In the genomic region with DNA sequence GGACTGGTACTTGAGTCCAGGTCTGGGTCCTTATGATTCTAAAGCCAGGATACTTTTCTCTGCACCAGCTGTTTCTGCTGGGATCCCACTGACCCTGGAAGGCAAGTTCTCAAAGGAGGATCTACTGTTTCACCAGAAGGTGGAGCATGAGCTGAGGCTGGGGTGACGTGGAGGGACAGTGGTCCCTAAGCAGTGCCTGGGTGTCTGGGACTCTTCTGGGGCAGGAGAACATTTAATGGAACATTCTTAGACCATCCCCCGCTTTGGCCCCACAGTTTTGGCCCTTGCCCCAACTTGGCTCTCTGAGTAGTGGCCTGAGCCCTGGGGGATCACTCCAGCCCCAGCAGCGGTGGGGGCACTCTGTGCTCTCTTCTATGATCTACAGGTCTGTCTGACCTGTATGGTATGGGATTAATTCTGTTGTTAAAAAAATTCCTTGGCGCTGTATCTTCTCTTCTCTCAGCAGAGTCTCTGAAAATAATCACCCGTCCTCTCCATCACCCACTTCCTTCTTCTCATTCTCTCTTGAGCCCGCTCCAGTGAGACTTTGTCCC, we compare ENCODE assay signal across 11 cellular contexts.
DNase-seq lines count a peak whose midpoint lies in the region; FAIRE-seq and TF ChIP-seq lines count a peak whose summit lies in the region.
"Had no signal": no experiment of that assay in that cellular context is flagged by ENCODE, and none has a peak within 500 bp of the region (broad histone marks: within the 10 kb centered on the region; RNA-seq: fewer than 3 reads in every experiment).

No MANE protein-coding gene starts in this region.

- FAIRE-seq in GM19239 (lab: Jason Lieb, UNC): peak; percentile 28

- no peak for TF ChIP-seq POLR2A in vagina (IDR thresholded peaks at IDR 0.05)

- H3K4me3 ChIP-seq in Caco-2 (ENCODE audit: low read depth, low read length) (no peak overlapping the region), vagina (no peak overlapping the region)

- POLR2A ChIA-PET in Caco-2 (lab: Charles Lee): no interaction called here

- no peak overlapping the region for H3K27ac Mint-ChIP-seq in Caco-2 (ENCODE audit: unreplicated experiment)
- no peak overlapping the region for H3K27ac Mint-ChIP-seq in glutamatergic neuron (ENCODE audit: unreplicated experiment)
- H3K27ac Mint-ChIP-seq: activated B cell treated with CpG ODN at 0.5 μM for 24 hours had no signal

- H3K9me3 ChIP-seq in Caco-2 (no peaks in the 10 kb centered on the region), vagina (no peaks in the 10 kb centered on the region)

- no peaks in the 10 kb centered on the region for H3K4me1 ChIP-seq in Caco-2
- H3K4me1 ChIP-seq in vagina: no peaks in the 10 kb centered on the region

- H3K4me3 Mint-ChIP-seq in Caco-2 (ENCODE audit: unreplicated experiment) (no peak overlapping the region), glutamatergic neuron (ENCODE audit: unreplicated experiment) (no peak overlapping the region)
- H3K4me3 Mint-ChIP-seq: activated B cell treated with CpG ODN at 0.5 μM for 24 hours had no signal

- no peaks in the 10 kb centered on the region for H3K36me3 ChIP-seq in Caco-2 (ENCODE audit: control insufficient read depth, insufficient read depth, low read length)
- no peaks in the 10 kb centered on the region for H3K36me3 ChIP-seq in vagina

- H3K9me3 Mint-ChIP-seq in Caco-2 (ENCODE audit: unreplicated experiment) (no peaks in the 10 kb centered on the region), glutamatergic neuron (ENCODE audit: unreplicated experiment) (no peaks in the 10 kb centered on the region)
- H3K9me3 Mint-ChIP-seq: activated B cell treated with CpG ODN at 0.5 μM for 24 hours; activated naive CD4-positive, alpha-beta T cell treated with anti-CD3 and anti-CD28 coated beads, Interleukin-2, amount 50 U/mL, for 72 hours had no signal

- no TSS peak for BruUV-seq in Caco-2 (replicated peaks; lab: Mats Ljungman, UMichigan)

- peaks cover 3% of the 10 kb centered on the region for H3K27me3 Mint-ChIP-seq in Caco-2 (ENCODE audit: insufficient read depth, unreplicated experiment)
- H3K27me3 Mint-ChIP-seq in glutamatergic neuron (ENCODE audit: unreplicated experiment): peaks cover 2% of the 10 kb centered on the region

- H3K27ac ChIP-seq in vagina: no peak overlapping the region

- intact Hi-C loops in Caco-2 (cut with micrococcal nuclease; ENCODE audit: unreplicated experiment) (no loop called here), vagina (cut with DNase I) (no loop called here)

- H3K4me1 Mint-ChIP-seq in Caco-2 (ENCODE audit: low read depth, unreplicated experiment) (no peaks in the 10 kb centered on the region), glutamatergic neuron (ENCODE audit: low read depth, unreplicated experiment) (peaks cover under 1% of the 10 kb centered on the region)
- H3K4me1 Mint-ChIP-seq: activated B cell treated with CpG ODN at 0.5 μM for 24 hours had no signal

- no peaks in the 10 kb centered on the region for H3K36me3 Mint-ChIP-seq in Caco-2 (ENCODE audit: insufficient read depth, unreplicated experiment)
- no peaks in the 10 kb centered on the region for H3K36me3 Mint-ChIP-seq in glutamatergic neuron (ENCODE audit: unreplicated experiment)
- H3K36me3 Mint-ChIP-seq: activated naive CD4-positive, alpha-beta T cell treated with anti-CD3 and anti-CD28 coated beads, Interleukin-2, amount 50 U/mL, for 72 hours had no signal

- TF ChIP-seq CTCF in Caco-2 (IDR thresholded peaks at IDR 0.05; ENCODE audit: insufficient read depth in 1 of 2, low read depth in 1 of 2, low read length in 1 of 2, severe bottlenecking in 1 of 2, unreplicated experiment in 1 of 2) (peak; percentile 10 to 35), glutamatergic neuron (IDR thresholded peaks at IDR 0.05; ENCODE audit: partially characterized antibody, unreplicated experiment) (peak; percentile 21), vagina (IDR thresholded peaks at IDR 0.05) (no peak)

- H3K27me3 ChIP-seq in Caco-2 (replicated peaks; ENCODE audit: control insufficient read depth, insufficient read depth, low read length) (no peaks in the 10 kb centered on the region), vagina (no peaks in the 10 kb centered on the region)

- DNase-seq in Caco-2 (peak in 1 of 2 experiments; percentile 9), GM19239 (ENCODE audit: insufficient read length, low spot score) (no peak), OCI-M1 (lab: John Stamatoyannopoulos, UW) (peak; percentile 19), glutamatergic neuron (no peak), medulla oblongata (ENCODE audit: extremely low spot score) (no peak), vagina (ENCODE audit: extremely low spot score in 2 of 2) (no peak)
- no peak for DNase-seq in activated CD4-positive, alpha-beta T cell treated with anti-CD3 and anti-CD28 coated beads for 4 hours
- DNase-seq in activated T-cell treated with anti-CD3 and anti-CD28 coated beads, Interleukin-2, amount 50 U/mL, for 1 hour: no peak
- DNase-seq: activated B cell treated with CpG ODN at 0.5 μM for 24 hours, NCI-H345 had no signal

- CTCF ChIA-PET in Caco-2 (lab: Charles Lee): interaction anchor here (1.0 kb wide), 1 partner anchor 27 kb away, joined by 3 read pairs; no protein-coding TSS in a partner anchor

Comparison
In these comparisons a context has a peak if more than half of its experiments do, and no peak if none do; other contexts are left out.
1. CTCF ChIP-seq: peak in Caco-2 (2 of 2) and glutamatergic neuron (single experiment); none in vagina (0 of 3).